ENCODE assay signal across 18 cellular contexts in the genomic region with DNA sequence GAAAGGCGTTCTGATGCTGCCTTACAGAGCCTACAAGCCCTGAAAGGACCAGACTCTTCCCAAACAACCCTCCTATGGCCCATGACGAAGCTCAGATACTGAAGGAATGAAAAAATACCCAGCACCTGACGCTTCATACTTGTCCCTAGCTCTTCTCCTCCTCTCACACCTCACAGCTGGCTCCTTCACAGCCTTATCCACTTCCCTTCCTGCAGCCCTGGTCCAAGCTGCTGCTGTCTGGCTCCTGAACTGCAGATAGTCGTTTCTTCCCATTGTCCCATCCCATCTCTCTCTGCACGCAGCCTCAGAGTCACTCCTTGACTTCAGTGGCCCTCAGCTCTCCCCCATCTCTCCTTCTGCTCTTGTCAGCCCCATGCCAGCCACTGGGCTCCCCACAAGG. TPM values are rescaled to one million over a fixed set of nuclear protein-coding genes. Genes with fewer than 3 reads are reported as not detected.
DNase-seq lines count a peak whose midpoint lies in the region; ATAC-seq, FAIRE-seq and TF ChIP-seq lines count a peak whose summit lies in the region.
"Had no signal": no experiment of that assay in that cellular context is flagged by ENCODE, and none has a peak within 500 bp of the region (broad histone marks: within the 10 kb centered on the region; RNA-seq: fewer than 3 reads in every experiment).

No MANE protein-coding gene starts in this region.

- TF ChIP-seq EP300 in HepG2 (IDR thresholded peaks at IDR 0.05; ENCODE audit: low read depth in 2 of 2, low read length in 2 of 2) (no peak), HepG2 (CRISPR knock-in tag; IDR thresholded peaks at IDR 0.05; ENCODE audit: borderline replicate concordance) (no peak), stomach (IDR thresholded peaks at IDR 0.05) (no peak)

- H3K9me3 ChIP-seq in HepG2 (ENCODE audit: low read length), result no peaks in the 10 kb centered on the region
- H3K9me3 ChIP-seq in stomach, result no peaks in the 10 kb centered on the region
- H3K9me3 ChIP-seq: HAP-1 had no signal

- H3K9ac ChIP-seq in HepG2 (ENCODE audit: insufficient read depth, low read depth, low read length), result no peak overlapping the region

- H3K36me3 ChIP-seq in HepG2 (replicated peaks in 1 of 2; ENCODE audit: control insufficient read depth in 1 of 2, insufficient read depth in 2 of 2, low read length in 2 of 2) (peaks cover 3 to 8% of the 10 kb centered on the region in 2 experiments; a peak in 3 of 5 replicates), stomach (peaks cover 0 to 19% (median 13%) of the 10 kb centered on the region in 4 donors)

- H2AFZ ChIP-seq in HepG2 (ENCODE audit: low read length), result no peak overlapping the region

- H3K4me1 Mint-ChIP-seq in activated T-cell treated with anti-CD3 and anti-CD28 coated beads, Interleukin-2, amount 50 U/mL, for 72 hours (ENCODE audit: low read depth), result peaks cover 51% of the 10 kb centered on the region
- H3K4me1 Mint-ChIP-seq in activated T-cell treated with anti-CD3 and anti-CD28 coated beads, Interleukin-2, amount 50 U/mL, for 4 hours (ENCODE audit: low read depth), result peaks cover 71% of the 10 kb centered on the region
- H3K4me1 Mint-ChIP-seq in activated B cell treated with CpG ODN at 0.5 μM for 24 hours (peaks cover 71% of the 10 kb centered on the region), type B pancreatic cell (ENCODE audit: unreplicated experiment) (peaks cover 69% of the 10 kb centered on the region), CD14-positive monocyte (peaks cover 40% of the 10 kb centered on the region)

- no peak for ATAC-seq in activated T-cell treated with anti-CD3 and anti-CD28 coated beads, Interleukin-2, amount 50 U/mL, for 72 hours (replicated peaks in 1 of 2)
- no peak for ATAC-seq in activated T-cell treated with anti-CD3 and anti-CD28 coated beads, Interleukin-2, amount 50 U/mL, for 4 hours
- no peak for ATAC-seq in activated B cell treated with CpG ODN at 0.5 μM for 24 hours (ENCODE audit: low read depth)
- ATAC-seq in HepG2, result peak; percentile 8

- H3K27me3 ChIP-seq in HepG2 (ENCODE audit: control insufficient read depth in 1 of 2, insufficient read depth in 2 of 2, low read length in 2 of 2) (no peaks in the 10 kb centered on the region), stomach (no peaks in the 10 kb centered on the region)

- H3K79me2 ChIP-seq in HepG2 (ENCODE audit: insufficient read depth, low read length), result peaks cover 91% of the 10 kb centered on the region

- H3K4me3 ChIP-seq in HepG2 (replicated peaks in 1 of 3; ENCODE audit: insufficient read depth in 1 of 3, low read depth in 2 of 3, low read length in 3 of 3) (no peak overlapping the region), stomach (no peak overlapping the region)
- H3K4me3 ChIP-seq: HAP-1 had no signal

- H3K4me1 ChIP-seq in HepG2 (ENCODE audit: insufficient read depth, low read length), result peaks cover 45% of the 10 kb centered on the region
- peaks cover 44 to 93% (median 66%) of the 10 kb centered on the region in 4 donors for H3K4me1 ChIP-seq in stomach

- TF ChIP-seq POLR2A in HepG2 (IDR thresholded peaks at IDR 0.05; ENCODE audit: insufficient read depth in 1 of 2, low read depth in 2 of 2, low read length in 2 of 2), result no peak
- TF ChIP-seq POLR2A in stomach (IDR thresholded peaks at IDR 0.05), result no peak

- peaks cover 70% of the 10 kb centered on the region for H4K20me1 ChIP-seq in HepG2 (ENCODE audit: insufficient read depth, low read length)

- H3K9me3 Mint-ChIP-seq in activated T-cell treated with anti-CD3 and anti-CD28 coated beads, Interleukin-2, amount 50 U/mL, for 72 hours, result no peaks in the 10 kb centered on the region
- no peaks in the 10 kb centered on the region for H3K9me3 Mint-ChIP-seq in activated T-cell treated with anti-CD3 and anti-CD28 coated beads, Interleukin-2, amount 50 U/mL, for 4 hours
- H3K9me3 Mint-ChIP-seq in activated B cell treated with CpG ODN at 0.5 μM for 24 hours (no peaks in the 10 kb centered on the region), type B pancreatic cell (no peaks in the 10 kb centered on the region), CD14-positive monocyte (no peaks in the 10 kb centered on the region)
- H3K9me3 Mint-ChIP-seq: T-helper 2 cell treated with Interferon-gamma antibody and Interleukin-4, amounts not matched to agents 5 μg/mL and 100 μg/mL, for 36 hours had no signal

- in situ Hi-C loops in HepG2 (cut with HindIII; ENCODE audit: extremely low pct_ligation_motif_present, low pct_unique_long_range_greater_than_20kb), result no loop called here

- WGBS in HepG2 (ENCODE audit: low lambda C conversion rate), result 92% methylated on average over 5 of the region's 5 CpGs
- 62 to 72% (median 68%) methylated on average over 5 of the region's 5 CpGs for WGBS in stomach, 5 donors

- DNase-seq in activated T-cell treated with anti-CD3 and anti-CD28 coated beads, Interleukin-2, amount 50 U/mL, for 72 hours, result no peak
- DNase-seq in activated T-cell treated with anti-CD3 and anti-CD28 coated beads, Interleukin-2, amount 50 U/mL, for 4 hours, result no peak
- DNase-seq in activated B cell treated with CpG ODN at 0.5 μM for 24 hours, result no peak
- DNase-seq in HepG2 (ENCODE audit: low spot score), result no peak
- DNase-seq in type B pancreatic cell (ENCODE audit: extremely low spot score, unreplicated experiment), result no peak
- no peak for DNase-seq in CD14-positive monocyte (ENCODE audit: low spot score)
- no peak for DNase-seq in activated CD8-positive, alpha-beta memory T cell treated with anti-CD3 and anti-CD28 coated beads for 24 hours
- DNase-seq in stomach, result no peak
- DNase-seq: activated CD4-positive, alpha-beta T cell treated with anti-CD3 and anti-CD28 coated beads for 4 hours; NCI-H1694 treated with DMSO at 0.1 percent for 48 hours; NCI-H446; SIG-M5; stimulated activated naive CD4-positive, alpha-beta T cell had no signal

- no peak overlapping the region for H3K4me2 ChIP-seq in HepG2 (ENCODE audit: low read depth, low read length)

- no peak for TF ChIP-seq RAD21 in HepG2 (CRISPR knock-in tag; IDR thresholded peaks at IDR 0.05)

- CTCF ChIA-PET in activated B cell treated with CpG ODN at 0.5 μM for 24 hours (lab: Charles Lee) (interaction anchor here (0.7 kb wide), 1 partner anchor 445 kb away, joined by 3 read pairs; no protein-coding TSS in a partner anchor), HepG2 (lab: Yijun Ruan, JAX; ENCODE audit: low intra/inter-chr PET ratio, low total read pairs) (no interaction called here)

- no TSS peak for BruUV-seq in HepG2 (replicated peaks; lab: Mats Ljungman, UMichigan)

- no peak for FAIRE-seq in HepG2 (lab: Jason Lieb, UNC)
- FAIRE-seq: A204.1, G401.6, GM12891 had no signal

- no peak for TF ChIP-seq CTCF in activated B cell treated with CpG ODN at 0.5 μM for 24 hours (IDR thresholded peaks at IDR 0.05)
- TF ChIP-seq CTCF in HepG2 (CRISPR knock-in tag; IDR thresholded peaks at IDR 0.05), result no peak
- TF ChIP-seq CTCF in type B pancreatic cell (conservative IDR thresholded peaks at IDR 0.05), result no peak
- TF ChIP-seq CTCF in CD14-positive monocyte (IDR thresholded peaks at IDR 0.05), result no peak
- no peak for TF ChIP-seq CTCF in stomach (IDR thresholded peaks at IDR 0.05)

- H3K27ac Mint-ChIP-seq in activated T-cell treated with anti-CD3 and anti-CD28 coated beads, Interleukin-2, amount 50 U/mL, for 72 hours, result peak overlapping the region; percentile 86
- H3K27ac Mint-ChIP-seq in activated B cell treated with CpG ODN at 0.5 μM for 24 hours (peak overlapping the region; percentile 38), type B pancreatic cell (peak overlapping the region; percentile 32), CD14-positive monocyte (peak overlapping the region in 1 of 7 donors; percentile 13)
- H3K27ac Mint-ChIP-seq: T-helper 2 cell treated with Interferon-gamma antibody and Interleukin-4, amounts not matched to agents 5 μg/mL and 100 μg/mL, for 36 hours had no signal

- H3K27ac ChIP-seq in HepG2 (ENCODE audit: extremely low read length, insufficient read depth, low read length), result no peak overlapping the region
- H3K27ac ChIP-seq in stomach, result no peak overlapping the region

- no peaks in the 10 kb centered on the region for H3K27me3 Mint-ChIP-seq in activated T-cell treated with anti-CD3 and anti-CD28 coated beads, Interleukin-2, amount 50 U/mL, for 72 hours (ENCODE audit: low read depth)
- H3K27me3 Mint-ChIP-seq in activated T-cell treated with anti-CD3 and anti-CD28 coated beads, Interleukin-2, amount 50 U/mL, for 4 hours (ENCODE audit: low read depth), result no peaks in the 10 kb centered on the region
- H3K27me3 Mint-ChIP-seq in activated B cell treated with CpG ODN at 0.5 μM for 24 hours, result no peaks in the 10 kb centered on the region
- H3K27me3 Mint-ChIP-seq in type B pancreatic cell, result no peaks in the 10 kb centered on the region
- peaks cover 1 to 2% (median 1%) of the 10 kb centered on the region in 3 donors for H3K27me3 Mint-ChIP-seq in CD14-positive monocyte (ENCODE audit: low read depth in 3 of 3)

- H3K4me3 Mint-ChIP-seq in activated T-cell treated with anti-CD3 and anti-CD28 coated beads, Interleukin-2, amount 50 U/mL, for 72 hours, result no peak overlapping the region
- no peak overlapping the region for H3K4me3 Mint-ChIP-seq in activated T-cell treated with anti-CD3 and anti-CD28 coated beads, Interleukin-2, amount 50 U/mL, for 4 hours
- H3K4me3 Mint-ChIP-seq in activated B cell treated with CpG ODN at 0.5 μM for 24 hours (no peak overlapping the region), type B pancreatic cell (no peak overlapping the region), CD14-positive monocyte (no peak overlapping the region)
- H3K4me3 Mint-ChIP-seq: T-helper 2 cell treated with Interferon-gamma antibody and Interleukin-4, amounts not matched to agents 5 μg/mL and 100 μg/mL, for 36 hours had no signal

- peaks cover 0 to 2% of the 10 kb centered on the region in 2 donors for H3K36me3 Mint-ChIP-seq in activated T-cell treated with anti-CD3 and anti-CD28 coated beads, Interleukin-2, amount 50 U/mL, for 72 hours (ENCODE audit: insufficient read depth in 2 of 2)
- peaks cover 8% of the 10 kb centered on the region for H3K36me3 Mint-ChIP-seq in activated T-cell treated with anti-CD3 and anti-CD28 coated beads, Interleukin-2, amount 50 U/mL, for 4 hours (ENCODE audit: insufficient read depth)
- H3K36me3 Mint-ChIP-seq in activated B cell treated with CpG ODN at 0.5 μM for 24 hours (ENCODE audit: low read depth), result peaks cover 14% of the 10 kb centered on the region
- H3K36me3 Mint-ChIP-seq in type B pancreatic cell, result peaks cover 3% of the 10 kb centered on the region
- peaks cover 17 to 22% of the 10 kb centered on the region in 2 donors for H3K36me3 Mint-ChIP-seq in CD14-positive monocyte

- POLR2A ChIA-PET in activated B cell treated with CpG ODN at 0.5 μM for 24 hours (lab: Charles Lee) (interaction anchor here (0.5 to 0.7 kb wide), 3 partner anchors 12 to 264 kb away, joined by 4 to 7 read pairs (median 4); no protein-coding TSS in a partner anchor), HepG2 (lab: Yijun Ruan, JAX) (interaction anchor here (1.3 kb wide), 1 partner anchor 57 kb away, joined by 3 read pairs; a partner anchor contains a TSS)

- intact Hi-C loops in activated B cell treated with CpG ODN at 0.5 μM for 24 hours (cut with micrococcal nuclease), result loop anchor here (10.0 kb wide), 1 partner anchor 52 kb away; no protein-coding TSS in a partner anchor
- intact Hi-C loops in HepG2 (cut with micrococcal nuclease; ENCODE audit: unreplicated experiment), result loop anchor here (10.0 kb wide), 1 partner anchor 48 kb away; no protein-coding TSS in a partner anchor
- intact Hi-C loops in CD14-positive monocyte (cut with micrococcal nuclease), result no loop called here
- intact Hi-C loops in stomach (cut with DNase I; ENCODE audit: low total_unique reads), result no loop called here

RNA-seq across cellular contexts. Expression of a gene that starts 56.6 kb away (rescaled TPM):
- total RNA-seq in activated T-cell treated with anti-CD3 and anti-CD28 coated beads, Interleukin-2, amount 50 U/mL, for 72 hours, result 10 to 100 TPM; 36.2 to 36.5 TPM
- total RNA-seq in activated T-cell treated with anti-CD3 and anti-CD28 coated beads, Interleukin-2, amount 50 U/mL, for 4 hours, result 10 to 100 TPM; 24.7 to 25.3 (median 24.9) TPM
- total RNA-seq in activated B cell treated with CpG ODN at 0.5 μM for 24 hours, result 40.0 and 42.8 TPM in 2 replicates
- total RNA-seq in HepG2 (2016; rRNA removed; fragmentation: Illumina TruSeq; extraction: Trizol), result 7.2 and 8.7 TPM in 2 replicates
- total RNA-seq in HepG2 (2016; cell fraction: cytosol; rRNA removed; fragmentation: Illumina TruSeq; extraction: Trizol; ENCODE audit: low read depth), result 10.0 and 11.2 TPM in 2 replicates
- total RNA-seq in HepG2 (2016; cell fraction: insoluble cytoplasmic fraction; rRNA removed; fragmentation: Illumina TruSeq; extraction: Trizol), result 6.1 and 8.2 TPM in 2 replicates
- 9.2 and 9.9 TPM in 2 replicates for total RNA-seq in HepG2 (2016; cell fraction: membrane; rRNA removed; fragmentation: Illumina TruSeq; extraction: Trizol)
- 12.3 and 15.0 TPM in 2 replicates for total RNA-seq in HepG2 (2016; cell fraction: nucleus; rRNA removed; fragmentation: Illumina TruSeq; extraction: Trizol)
- polyA plus RNA-seq in HepG2 (2011; rRNA removed), result 5.7 and 6.0 TPM in 2 replicates
- polyA plus RNA-seq in HepG2 (2011; cell fraction: cytosol; rRNA removed), result 3.9 and 4.1 TPM in 2 replicates
- polyA plus RNA-seq in HepG2 (2011; cell fraction: nucleus; rRNA removed), result 19.7 and 23.8 TPM in 2 replicates
- polyA plus RNA-seq in HepG2 (2012), result 10.7 and 11.2 TPM in 2 replicates
- polyA plus RNA-seq in HepG2 (2016; cell fraction: cytosol; fragmentation: Illumina TruSeq; extraction: Trizol; ENCODE audit: low read depth), result 1.3 and 1.9 TPM in 2 replicates
- 6.5 and 8.6 TPM in 2 replicates for polyA plus RNA-seq in HepG2 (2016; cell fraction: insoluble cytoplasmic fraction; fragmentation: Illumina TruSeq; extraction: Trizol; ENCODE audit: low read depth)
- 3.8 and 4.2 TPM in 2 replicates for polyA plus RNA-seq in HepG2 (2016; cell fraction: membrane; fragmentation: Illumina TruSeq; extraction: Trizol; ENCODE audit: low read depth)
- polyA plus RNA-seq in HepG2 (2016; cell fraction: nucleus; fragmentation: Illumina TruSeq; extraction: Trizol; ENCODE audit: insufficient read depth, low read depth), result 32.1 and 35.7 TPM in 2 replicates
- 12.2 and 18.8 TPM in 2 replicates for polyA minus RNA-seq in HepG2 (2011; rRNA and poly(A)+ RNA removed; ENCODE audit: low replicate concordance)
- polyA minus RNA-seq in HepG2 (2011; cell fraction: cytosol; rRNA and poly(A)+ RNA removed), result 10.0 and 11.0 TPM in 2 replicates
- 28.3 and 28.6 TPM in 2 replicates for polyA minus RNA-seq in HepG2 (2011; cell fraction: nucleus; rRNA and poly(A)+ RNA removed)
- 26.8 and 37.1 TPM in 2 replicates for total RNA-seq in type B pancreatic cell (ENCODE audit: low replicate concordance)
- under 1 TPM; 0.66 to 0.82 TPM for polyA plus RNA-seq in CD14-positive monocyte
- total RNA-seq in stomach, result 100 to 1,000 TPM in 1 of 5 donors, 10 to 100 TPM in 4; 22.2 to 107 (median 37.9) TPM
- polyA plus RNA-seq in stomach, result 1 to 10 TPM; 4.9 to 7.0 (median 7.0) TPM

Comparison
In these comparisons a context has a peak if more than half of its experiments do, and no peak if none do; other contexts are left out.
1. intact Hi-C loops: an anchor here in activated B cell treated with CpG ODN at 0.5 μM for 24 hours (10.0 kb wide) and HepG2 (10.0 kb wide); none called in CD14-positive monocyte and stomach.